Comparison of ENCODE assay signal across 8 cellular contexts in the genomic region with DNA sequence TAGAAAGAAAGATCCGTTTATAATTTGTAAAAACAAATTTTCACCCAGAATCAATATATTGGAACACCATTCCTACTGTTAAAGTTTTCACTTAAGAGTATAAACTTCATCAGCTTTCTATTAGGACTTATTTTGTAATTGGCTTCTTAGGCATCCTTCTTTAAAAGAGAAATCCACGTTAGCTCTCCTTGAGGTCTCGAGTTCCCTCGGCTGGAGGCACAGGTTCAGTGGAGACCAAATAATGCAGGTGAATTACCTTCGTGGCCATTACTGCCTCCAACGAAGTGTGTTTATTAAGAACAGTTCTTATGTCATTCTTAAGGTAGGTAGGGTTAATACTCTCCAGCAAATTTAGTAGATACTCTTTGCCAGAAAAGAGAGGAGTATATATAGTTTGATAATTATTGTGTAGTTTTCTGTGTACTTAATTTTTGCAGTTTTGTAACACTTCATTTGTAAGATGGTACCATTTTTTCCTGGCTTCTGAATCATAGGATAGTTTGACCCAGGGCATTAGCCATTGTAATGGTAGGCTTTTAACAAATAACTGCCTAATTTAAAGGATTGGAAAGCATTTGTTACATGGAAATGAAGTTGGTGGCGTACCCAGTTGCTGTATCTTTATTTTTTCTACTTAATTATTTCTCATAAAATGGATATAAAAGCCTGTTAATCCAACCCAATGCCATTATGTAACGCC. TPM values are rescaled to one million over a fixed set of nuclear protein-coding genes. Genes with fewer than 3 reads are reported as not detected.
A peak's percentile ranks its signal among the peaks of the same experiment; 100 is the strongest.
DNase-seq lines count a peak whose midpoint lies in the region; ATAC-seq, FAIRE-seq and TF ChIP-seq lines count a peak whose summit lies in the region.

No MANE protein-coding gene starts in this region.

- peak overlapping the region; percentile 70 for H3K9ac ChIP-seq in SK-N-SH

- H3K9me2 ChIP-seq in SK-N-SH: no peaks in the 10 kb centered on the region

- peak overlapping the region; percentile 94 for H3K4me3 Mint-ChIP-seq in activated T-helper 2 cell treated with anti-CD3 and anti-CD28 coated beads, Interferon-gamma antibody, Interleukin-2, Interleukin-4, amounts not matched to agents 10 μg/mL and 5 μg/mL and 100 μg/mL, durations not matched to agents 14 hours and 24 hours and 36 hours (ENCODE audit: low read depth)
- peak overlapping the region; percentile 95 to 99 (median 98) for H3K4me3 Mint-ChIP-seq in immature natural killer cell

- H3K27ac ChIP-seq in SK-N-SH (ENCODE audit: low read depth in 2 of 2, low read length in 1 of 2): peak overlapping the region; percentile 52 to 86; a peak in 3 of 4 replicates
- H3K27ac ChIP-seq in substantia nigra (ENCODE audit: low read depth, low read length, poor library complexity, severe bottlenecking): peak overlapping the region; percentile 67

- H3K9me3 ChIP-seq in SK-N-SH: no peaks in the 10 kb centered on the region

- H3K27me3 ChIP-seq in SK-N-SH (ENCODE audit: insufficient read depth): no peaks in the 10 kb centered on the region

- H3K27ac Mint-ChIP-seq in activated T-helper 2 cell treated with anti-CD3 and anti-CD28 coated beads, Interferon-gamma antibody, Interleukin-2, Interleukin-4, amounts not matched to agents 10 μg/mL and 5 μg/mL and 100 μg/mL, durations not matched to agents 14 hours and 24 hours and 36 hours: peak overlapping the region; percentile 97
- H3K27ac Mint-ChIP-seq in immature natural killer cell: peak overlapping the region; percentile 96 to 100 (median 99)

- peaks cover 61% of the 10 kb centered on the region for H3K79me2 ChIP-seq in SK-N-SH (ENCODE audit: insufficient read depth)

- WGBS in SK-N-SH (ENCODE audit: low lambda C conversion rate): 32% methylated on average over 8 of the region's 8 CpGs

- TF ChIP-seq CTCF in SK-N-SH (IDR thresholded peaks at IDR 0.05): no peak

- peaks cover 4 to 26% of the 10 kb centered on the region in 2 experiments; a peak in 3 of 4 replicates for H3K4me1 ChIP-seq in SK-N-SH (ENCODE audit: control insufficient read depth in 1 of 2, insufficient read depth in 2 of 2, low read depth in 1 of 2, low read length in 1 of 2)

- peaks cover 10% of the 10 kb centered on the region for H3F3A ChIP-seq in SK-N-SH (replicated peaks; ENCODE audit: insufficient read depth)

- intact Hi-C loops in activated T-helper 2 cell treated with anti-CD3 and anti-CD28 coated beads, Interferon-gamma antibody, Interleukin-2, Interleukin-4, amounts not matched to agents 10 μg/mL and 5 μg/mL and 100 μg/mL, durations not matched to agents 14 hours and 24 hours and 36 hours (cut with micrococcal nuclease): loop anchor here (1.0 to 5.0 kb wide), 5 partner anchors 143 to 442 kb away; a partner anchor contains a TSS

- peaks cover 55% of the 10 kb centered on the region for H3K36me3 Mint-ChIP-seq in activated T-helper 2 cell treated with anti-CD3 and anti-CD28 coated beads, Interferon-gamma antibody, Interleukin-2, Interleukin-4, amounts not matched to agents 10 μg/mL and 5 μg/mL and 100 μg/mL, durations not matched to agents 14 hours and 24 hours and 36 hours (ENCODE audit: low read depth)
- peaks cover 32 to 51% (median 47%) of the 10 kb centered on the region in 3 donors for H3K36me3 Mint-ChIP-seq in immature natural killer cell

- CTCF ChIA-PET in SK-N-SH (lab: Yijun Ruan, JAX): interaction anchor here (0.7 to 11.9 kb wide), 57 partner anchors 10 to 373 kb away, joined by 3 to 146 read pairs (median 5); no protein-coding TSS in a partner anchor

- no peak for TF ChIP-seq RAD21 in SK-N-SH (IDR thresholded peaks at IDR 0.05; ENCODE audit: low read length)

- peaks cover 58% of the 10 kb centered on the region for H4K20me1 ChIP-seq in SK-N-SH (ENCODE audit: insufficient read depth)

- peak overlapping the region; percentile 98 for H3K4me2 ChIP-seq in SK-N-SH

- no peak overlapping the region for H2AFZ ChIP-seq in SK-N-SH (ENCODE audit: low read depth)

- TF ChIP-seq EP300 in SK-N-SH (IDR thresholded peaks at IDR 0.05; ENCODE audit: borderline replicate concordance in 1 of 2, low read depth in 1 of 2, low read length in 1 of 2): no peak

- ATAC-seq in SK-N-SH treated with all-trans-retinoic acid at 6 μM for 48 hours: no peak

- H3K27me3 Mint-ChIP-seq in activated T-helper 2 cell treated with anti-CD3 and anti-CD28 coated beads, Interferon-gamma antibody, Interleukin-2, Interleukin-4, amounts not matched to agents 10 μg/mL and 5 μg/mL and 100 μg/mL, durations not matched to agents 14 hours and 24 hours and 36 hours (ENCODE audit: low read depth): peaks cover 1% of the 10 kb centered on the region
- H3K27me3 Mint-ChIP-seq in immature natural killer cell (ENCODE audit: low read depth in 3 of 3): peaks cover 19 to 39% (median 39%) of the 10 kb centered on the region in 3 donors

- H3K36me3 ChIP-seq in SK-N-SH (replicated peaks in 1 of 2; ENCODE audit: control insufficient read depth in 1 of 2, insufficient read depth in 2 of 2, low read length in 1 of 2): peaks cover 41 to 42% of the 10 kb centered on the region in 2 experiments

- peak overlapping the region; percentile 86 to 99 for H3K4me3 ChIP-seq in SK-N-SH (ENCODE audit: low read depth in 2 of 2, low read length in 1 of 2)

- no peak for FAIRE-seq in frontal cortex (lab: Jason Lieb, UNC)

- peaks cover 42% of the 10 kb centered on the region for H3K4me1 Mint-ChIP-seq in activated T-helper 2 cell treated with anti-CD3 and anti-CD28 coated beads, Interferon-gamma antibody, Interleukin-2, Interleukin-4, amounts not matched to agents 10 μg/mL and 5 μg/mL and 100 μg/mL, durations not matched to agents 14 hours and 24 hours and 36 hours (ENCODE audit: low read depth)
- H3K4me1 Mint-ChIP-seq in immature natural killer cell: peaks cover 61 to 63% of the 10 kb centered on the region in 2 donors

- no peaks in the 10 kb centered on the region for H3K9me3 Mint-ChIP-seq in activated T-helper 2 cell treated with anti-CD3 and anti-CD28 coated beads, Interferon-gamma antibody, Interleukin-2, Interleukin-4, amounts not matched to agents 10 μg/mL and 5 μg/mL and 100 μg/mL, durations not matched to agents 14 hours and 24 hours and 36 hours
- H3K9me3 Mint-ChIP-seq in immature natural killer cell: peaks cover 0 to 2% (median 0%) of the 10 kb centered on the region in 6 donors

- POLR2A ChIA-PET in SK-N-SH (lab: Yijun Ruan, JAX): interaction anchor here (0.8 to 1.0 kb wide), 4 partner anchors 17 to 124 kb away, joined by 3 to 5 read pairs (median 4); no protein-coding TSS in a partner anchor

- DNase-seq in SK-N-SH: no peak
- DNase-seq in activated T-helper 2 cell treated with anti-CD3 and anti-CD28 coated beads, Interferon-gamma antibody, Interleukin-2, Interleukin-4, amounts not matched to agents 10 μg/mL and 5 μg/mL and 100 μg/mL, durations not matched to agents 14 hours and 24 hours and 36 hours (ENCODE audit: low spot score): no peak
- no peak for DNase-seq in immature natural killer cell
- no peak for DNase-seq in substantia nigra (lab: John Stamatoyannopoulos, UW)
- DNase-seq in NCI-H1930 (lab: John Stamatoyannopoulos, UW): no peak
- no peak for DNase-seq in frontal cortex (ENCODE audit: low spot score in 2 of 2)
- no peak for DNase-seq in NCI-H1092 treated with DMSO at 0.1 percent for 48 hours (lab: John Stamatoyannopoulos, UW)

TF ChIP-seq in SK-N-SH, 30 proteins besides CTCF, POLR2A, EP300 and RAD21:
- TF ChIP-seq, protein P1, sequence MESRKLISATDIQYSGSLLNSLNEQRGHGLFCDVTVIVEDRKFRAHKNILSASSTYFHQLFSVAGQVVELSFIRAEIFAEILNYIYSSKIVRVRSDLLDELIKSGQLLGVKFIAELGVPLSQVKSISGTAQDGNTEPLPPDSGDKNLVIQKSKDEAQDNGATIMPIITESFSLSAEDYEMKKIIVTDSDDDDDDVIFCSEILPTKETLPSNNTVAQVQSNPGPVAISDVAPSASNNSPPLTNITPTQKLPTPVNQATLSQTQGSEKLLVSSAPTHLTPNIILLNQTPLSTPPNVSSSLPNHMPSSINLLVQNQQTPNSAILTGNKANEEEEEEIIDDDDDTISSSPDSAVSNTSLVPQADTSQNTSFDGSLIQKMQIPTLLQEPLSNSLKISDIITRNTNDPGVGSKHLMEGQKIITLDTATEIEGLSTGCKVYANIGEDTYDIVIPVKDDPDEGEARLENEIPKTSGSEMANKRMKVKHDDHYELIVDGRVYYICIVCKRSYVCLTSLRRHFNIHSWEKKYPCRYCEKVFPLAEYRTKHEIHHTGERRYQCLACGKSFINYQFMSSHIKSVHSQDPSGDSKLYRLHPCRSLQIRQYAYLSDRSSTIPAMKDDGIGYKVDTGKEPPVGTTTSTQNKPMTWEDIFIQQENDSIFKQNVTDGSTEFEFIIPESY (IDR thresholded peaks at IDR 0.05; ENCODE audit: borderline replicate concordance, low read depth): no peak
- TF ChIP-seq JUND (IDR thresholded peaks at IDR 0.05) (no peak), POLR2AphosphoS5 (IDR thresholded peaks at IDR 0.05; ENCODE audit: low read depth, low read length) (no peak)
TF ChIP-seq in SK-N-SH: peak in this region for 0.

RNA-seq across cellular contexts. Expression of a gene that starts 2.2 kb away (rescaled TPM):
- polyA plus RNA-seq in SK-N-SH (2012; rRNA removed) (221 and 299 TPM in 2 replicates), immature natural killer cell (1,000 to 10,000 TPM; 3,313 to 3,849 (median 3,365) TPM)
- polyA plus RNA-seq in SK-N-SH (2012; cell fraction: cytosol; rRNA removed): 260 and 283 TPM in 2 replicates
- 165 and 178 TPM in 2 replicates for polyA plus RNA-seq in SK-N-SH (2012; cell fraction: nucleus; rRNA removed)
- total RNA-seq in activated T-helper 2 cell treated with anti-CD3 and anti-CD28 coated beads, Interferon-gamma antibody, Interleukin-2, Interleukin-4, amounts not matched to agents 10 μg/mL and 5 μg/mL and 100 μg/mL, durations not matched to agents 14 hours and 24 hours and 36 hours: 470 and 491 TPM in 2 replicates
- total RNA-seq in frontal cortex: 1,432 TPM
